ENCODE assay signal across 1 cellular context in the genomic region with DNA sequence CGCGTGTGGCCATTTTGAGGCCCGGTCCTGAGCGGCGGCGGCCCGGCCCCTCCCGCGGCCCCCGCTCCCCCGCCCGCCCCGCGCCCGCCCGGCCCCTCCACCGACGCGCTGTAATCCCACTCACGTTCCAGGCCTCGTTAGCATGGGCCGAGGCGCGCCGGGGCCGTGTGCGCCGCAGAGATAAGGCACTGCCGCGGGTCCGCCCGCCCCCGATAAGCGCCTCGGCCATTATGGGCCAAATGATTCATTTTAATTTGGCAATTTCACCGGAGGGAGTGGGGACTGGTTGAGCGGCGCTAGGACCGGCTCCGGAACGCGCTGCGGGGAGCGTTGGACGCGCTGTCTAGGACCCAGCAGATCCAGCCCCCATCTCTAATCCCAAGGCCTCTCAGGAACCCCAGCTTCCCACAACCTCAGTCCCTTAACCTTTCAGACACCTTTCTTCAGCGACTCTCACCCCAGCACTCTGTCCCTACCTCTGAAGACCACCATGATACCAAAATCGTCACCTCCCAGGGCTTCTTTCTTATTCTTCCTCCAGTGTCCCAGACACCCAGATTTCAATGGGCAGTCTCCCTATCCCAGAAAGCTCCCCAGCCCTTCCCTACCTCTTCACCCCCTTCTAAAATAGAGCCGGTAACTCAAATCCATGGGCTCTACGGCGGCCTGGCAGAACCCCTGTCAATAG.
TF ChIP-seq lines count a peak whose summit lies in the region.

TSS of gene TAL1 (minus strand) at position 39 of the 688 bp plus-strand sequence. CDS start 6,337 bp downstream, outside the sequence.

TF ChIP-seq in K562, 482 proteins besides CTCF, POLR2A, EP300 and RAD21 (continued from another document and continues in another):
- TF ChIP-seq ZNF395 (CRISPR knock-in tag; IDR thresholded peaks at IDR 0.05) (peak; percentile 98), THRB (CRISPR knock-in tag; conservative IDR thresholded peaks at IDR 0.05) (no peak), USF1 (CRISPR knock-in tag; IDR thresholded peaks at IDR 0.05) (no peak), ZNF77 (CRISPR knock-in tag; IDR thresholded peaks at IDR 0.05) (no peak), PHF21A (IDR thresholded peaks at IDR 0.05; ENCODE audit: borderline replicate concordance, low read depth) (peak; percentile 91), ZNF695 (CRISPR knock-in tag; IDR thresholded peaks at IDR 0.05) (no peak), SREBF2 (CRISPR knock-in tag; IDR thresholded peaks at IDR 0.05) (no peak), ZSCAN32 (CRISPR knock-in tag; IDR thresholded peaks at IDR 0.05) (no peak), RBM15 (IDR thresholded peaks at IDR 0.05; ENCODE audit: insufficient read depth, low read length) (no peak), FUS (optimal IDR thresholded peaks at IDR 0.05; ENCODE audit: low read depth, low read length) (no peak), MEF2A (IDR thresholded peaks at IDR 0.05; ENCODE audit: control insufficient read depth, low read depth, low read length) (peak; percentile 66; the same call in 1 of the 2 replicates), TARDBP (IDR thresholded peaks at IDR 0.05) (peak; percentile 96), SIX5 (IDR thresholded peaks at IDR 0.05; ENCODE audit: borderline replicate concordance in 1 of 2, insufficient read depth in 1 of 2, low read depth in 1 of 2, low read length in 2 of 2) (no peak), ZBTB1 (CRISPR knock-in tag; IDR thresholded peaks at IDR 0.05; ENCODE audit: borderline replicate concordance, low read depth) (no peak; the same call in 1 of the 2 replicates), NR2C2 (CRISPR knock-in tag; IDR thresholded peaks at IDR 0.05) (no peak), NR2C2 (tag; IDR thresholded peaks at IDR 0.05) (peak; percentile 74), HMGN3 (IDR thresholded peaks at IDR 0.05; ENCODE audit: borderline replicate concordance, extremely low read depth, insufficient read length, low read depth, low read length) (peak; percentile 100), RREB1 (CRISPR knock-in tag; IDR thresholded peaks at IDR 0.05) (no peak), NEUROD1 (IDR thresholded peaks at IDR 0.05; ENCODE audit: borderline replicate concordance, low read depth, low read length, partially characterized antibody) (peak; percentile 95), SUPT5H (IDR thresholded peaks at IDR 0.05) (no peak; the same call in 1 of the 2 replicates), ZZZ3 (IDR thresholded peaks at IDR 0.05) (no peak), BMI1 (IDR thresholded peaks at IDR 0.05; ENCODE audit: low read length) (no peak), GTF2F1 (IDR thresholded peaks at IDR 0.05; ENCODE audit: low read depth, low read length) (no peak), FOXP1 (CRISPR knock-in tag; IDR thresholded peaks at IDR 0.05) (no peak), ZNF347 (CRISPR knock-in tag; IDR thresholded peaks at IDR 0.05; ENCODE audit: low read depth) (no peak), L3MBTL2 (IDR thresholded peaks at IDR 0.05) (no peak), ATF1 (CRISPR knock-in tag; IDR thresholded peaks at IDR 0.05) (no peak), ATF1 (tag; IDR thresholded peaks at IDR 0.05) (no peak), SREBF1 (IDR thresholded peaks at IDR 0.05; ENCODE audit: borderline replicate concordance, low read depth, low read length) (no peak)
- TF ChIP-seq, protein P1, sequence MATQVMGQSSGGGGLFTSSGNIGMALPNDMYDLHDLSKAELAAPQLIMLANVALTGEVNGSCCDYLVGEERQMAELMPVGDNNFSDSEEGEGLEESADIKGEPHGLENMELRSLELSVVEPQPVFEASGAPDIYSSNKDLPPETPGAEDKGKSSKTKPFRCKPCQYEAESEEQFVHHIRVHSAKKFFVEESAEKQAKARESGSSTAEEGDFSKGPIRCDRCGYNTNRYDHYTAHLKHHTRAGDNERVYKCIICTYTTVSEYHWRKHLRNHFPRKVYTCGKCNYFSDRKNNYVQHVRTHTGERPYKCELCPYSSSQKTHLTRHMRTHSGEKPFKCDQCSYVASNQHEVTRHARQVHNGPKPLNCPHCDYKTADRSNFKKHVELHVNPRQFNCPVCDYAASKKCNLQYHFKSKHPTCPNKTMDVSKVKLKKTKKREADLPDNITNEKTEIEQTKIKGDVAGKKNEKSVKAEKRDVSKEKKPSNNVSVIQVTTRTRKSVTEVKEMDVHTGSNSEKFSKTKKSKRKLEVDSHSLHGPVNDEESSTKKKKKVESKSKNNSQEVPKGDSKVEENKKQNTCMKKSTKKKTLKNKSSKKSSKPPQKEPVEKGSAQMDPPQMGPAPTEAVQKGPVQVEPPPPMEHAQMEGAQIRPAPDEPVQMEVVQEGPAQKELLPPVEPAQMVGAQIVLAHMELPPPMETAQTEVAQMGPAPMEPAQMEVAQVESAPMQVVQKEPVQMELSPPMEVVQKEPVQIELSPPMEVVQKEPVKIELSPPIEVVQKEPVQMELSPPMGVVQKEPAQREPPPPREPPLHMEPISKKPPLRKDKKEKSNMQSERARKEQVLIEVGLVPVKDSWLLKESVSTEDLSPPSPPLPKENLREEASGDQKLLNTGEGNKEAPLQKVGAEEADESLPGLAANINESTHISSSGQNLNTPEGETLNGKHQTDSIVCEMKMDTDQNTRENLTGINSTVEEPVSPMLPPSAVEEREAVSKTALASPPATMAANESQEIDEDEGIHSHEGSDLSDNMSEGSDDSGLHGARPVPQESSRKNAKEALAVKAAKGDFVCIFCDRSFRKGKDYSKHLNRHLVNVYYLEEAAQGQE (CRISPR knock-in tag; IDR thresholded peaks at IDR 0.05; ENCODE audit: low read depth), result no peak
- TF ChIP-seq, protein P2, sequence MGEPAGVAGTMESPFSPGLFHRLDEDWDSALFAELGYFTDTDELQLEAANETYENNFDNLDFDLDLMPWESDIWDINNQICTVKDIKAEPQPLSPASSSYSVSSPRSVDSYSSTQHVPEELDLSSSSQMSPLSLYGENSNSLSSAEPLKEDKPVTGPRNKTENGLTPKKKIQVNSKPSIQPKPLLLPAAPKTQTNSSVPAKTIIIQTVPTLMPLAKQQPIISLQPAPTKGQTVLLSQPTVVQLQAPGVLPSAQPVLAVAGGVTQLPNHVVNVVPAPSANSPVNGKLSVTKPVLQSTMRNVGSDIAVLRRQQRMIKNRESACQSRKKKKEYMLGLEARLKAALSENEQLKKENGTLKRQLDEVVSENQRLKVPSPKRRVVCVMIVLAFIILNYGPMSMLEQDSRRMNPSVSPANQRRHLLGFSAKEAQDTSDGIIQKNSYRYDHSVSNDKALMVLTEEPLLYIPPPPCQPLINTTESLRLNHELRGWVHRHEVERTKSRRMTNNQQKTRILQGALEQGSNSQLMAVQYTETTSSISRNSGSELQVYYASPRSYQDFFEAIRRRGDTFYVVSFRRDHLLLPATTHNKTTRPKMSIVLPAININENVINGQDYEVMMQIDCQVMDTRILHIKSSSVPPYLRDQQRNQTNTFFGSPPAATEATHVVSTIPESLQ (CRISPR knock-in tag; IDR thresholded peaks at IDR 0.05), result 0 out of 2 replicates have a peak, but pooled peaks have one; percentile 4
- TF ChIP-seq, protein P3, sequence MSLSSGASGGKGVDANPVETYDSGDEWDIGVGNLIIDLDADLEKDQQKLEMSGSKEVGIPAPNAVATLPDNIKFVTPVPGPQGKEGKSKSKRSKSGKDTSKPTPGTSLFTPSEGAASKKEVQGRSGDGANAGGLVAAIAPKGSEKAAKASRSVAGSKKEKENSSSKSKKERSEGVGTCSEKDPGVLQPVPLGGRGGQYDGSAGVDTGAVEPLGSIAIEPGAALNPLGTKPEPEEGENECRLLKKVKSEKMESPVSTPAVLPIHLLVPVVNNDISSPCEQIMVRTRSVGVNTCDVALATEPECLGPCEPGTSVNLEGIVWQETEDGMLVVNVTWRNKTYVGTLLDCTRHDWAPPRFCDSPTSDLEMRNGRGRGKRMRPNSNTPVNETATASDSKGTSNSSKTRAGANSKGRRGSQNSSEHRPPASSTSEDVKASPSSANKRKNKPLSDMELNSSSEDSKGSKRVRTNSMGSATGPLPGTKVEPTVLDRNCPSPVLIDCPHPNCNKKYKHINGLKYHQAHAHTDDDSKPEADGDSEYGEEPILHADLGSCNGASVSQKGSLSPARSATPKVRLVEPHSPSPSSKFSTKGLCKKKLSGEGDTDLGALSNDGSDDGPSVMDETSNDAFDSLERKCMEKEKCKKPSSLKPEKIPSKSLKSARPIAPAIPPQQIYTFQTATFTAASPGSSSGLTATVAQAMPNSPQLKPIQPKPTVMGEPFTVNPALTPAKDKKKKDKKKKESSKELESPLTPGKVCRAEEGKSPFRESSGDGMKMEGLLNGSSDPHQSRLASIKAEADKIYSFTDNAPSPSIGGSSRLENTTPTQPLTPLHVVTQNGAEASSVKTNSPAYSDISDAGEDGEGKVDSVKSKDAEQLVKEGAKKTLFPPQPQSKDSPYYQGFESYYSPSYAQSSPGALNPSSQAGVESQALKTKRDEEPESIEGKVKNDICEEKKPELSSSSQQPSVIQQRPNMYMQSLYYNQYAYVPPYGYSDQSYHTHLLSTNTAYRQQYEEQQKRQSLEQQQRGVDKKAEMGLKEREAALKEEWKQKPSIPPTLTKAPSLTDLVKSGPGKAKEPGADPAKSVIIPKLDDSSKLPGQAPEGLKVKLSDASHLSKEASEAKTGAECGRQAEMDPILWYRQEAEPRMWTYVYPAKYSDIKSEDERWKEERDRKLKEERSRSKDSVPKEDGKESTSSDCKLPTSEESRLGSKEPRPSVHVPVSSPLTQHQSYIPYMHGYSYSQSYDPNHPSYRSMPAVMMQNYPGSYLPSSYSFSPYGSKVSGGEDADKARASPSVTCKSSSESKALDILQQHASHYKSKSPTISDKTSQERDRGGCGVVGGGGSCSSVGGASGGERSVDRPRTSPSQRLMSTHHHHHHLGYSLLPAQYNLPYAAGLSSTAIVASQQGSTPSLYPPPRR (CRISPR knock-in tag; IDR thresholded peaks at IDR 0.05; ENCODE audit: borderline replicate concordance), result peak; percentile 88; the same call in 1 of the 2 replicates
- TF ChIP-seq, protein P4, sequence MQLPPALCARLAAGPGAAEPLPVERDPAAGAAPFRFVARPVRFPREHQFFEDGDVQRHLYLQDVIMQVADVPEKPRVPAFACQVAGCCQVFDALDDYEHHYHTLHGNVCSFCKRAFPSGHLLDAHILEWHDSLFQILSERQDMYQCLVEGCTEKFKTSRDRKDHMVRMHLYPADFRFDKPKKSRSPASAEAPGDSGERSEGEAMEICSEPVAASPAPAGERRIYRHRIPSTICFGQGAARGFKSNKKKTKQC (CRISPR knock-in tag; IDR thresholded peaks at IDR 0.05), result peak; percentile 72; the same call in 1 of the 2 replicates
- TF ChIP-seq, protein P5, sequence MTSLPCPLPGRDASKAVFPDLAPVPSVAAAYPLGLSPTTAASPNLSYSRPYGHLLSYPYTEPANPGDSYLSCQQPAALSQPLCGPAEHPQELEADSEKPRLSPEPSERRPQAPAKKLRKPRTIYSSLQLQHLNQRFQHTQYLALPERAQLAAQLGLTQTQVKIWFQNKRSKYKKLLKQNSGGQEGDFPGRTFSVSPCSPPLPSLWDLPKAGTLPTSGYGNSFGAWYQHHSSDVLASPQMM (CRISPR knock-in tag; IDR thresholded peaks at IDR 0.05), result no peak
